Comparison of ENCODE assay signal across 19 cellular contexts in genomic region chr9:105040462-105040861, GRCh38.
"Had no signal": no experiment of that assay in that cellular context is flagged by ENCODE, and none has a peak within 500 bp of the region (broad histone marks: within the 10 kb centered on the region; RNA-seq: fewer than 3 reads in every experiment).

No MANE protein-coding gene starts in this region.

- H3K27me3 ChIP-seq: colonic mucosa, dorsolateral prefrontal cortex, heart left ventricle, ovary, right atrium auricular region, stomach, transverse colon had no signal

- H3K4me3 ChIP-seq: colonic mucosa, dorsolateral prefrontal cortex, heart left ventricle, ovary, right atrium auricular region, stomach, thoracic aorta, transverse colon had no signal

- ATAC-seq: esophagus mucosa; heart left ventricle; left colon; naive thymus-derived CD4-positive, alpha-beta T cell had no signal

- H3K27ac ChIP-seq: colonic mucosa, dorsolateral prefrontal cortex, heart left ventricle, ovary, right atrium auricular region, stomach, thoracic aorta, transverse colon had no signal

- H3K4me1 ChIP-seq: colonic mucosa, right atrium auricular region had no signal

- H3K4me3 Mint-ChIP-seq: naive thymus-derived CD4-positive, alpha-beta T cell had no signal

- H3K27ac Mint-ChIP-seq: naive thymus-derived CD4-positive, alpha-beta T cell had no signal

- H3K36me3 ChIP-seq: colonic mucosa, heart left ventricle, ovary, right atrium auricular region, stomach, thoracic aorta, transverse colon had no signal

- FAIRE-seq: frontal cortex, small intestine had no signal

- DNase-seq: colonic mucosa; dorsolateral prefrontal cortex; effector CD8-positive, alpha-beta T cell; heart left ventricle; hippocampal formation; left colon; naive thymus-derived CD4-positive, alpha-beta T cell; nucleus accumbens; ovary; small intestine; stimulated activated CD4-positive, alpha-beta T cell treated with anti-CD3 and anti-CD28 coated beads, Interleukin-12 subunit alpha, Interleukin-12 subunit beta, amount 100 ng/mL, for 4 hours; stimulated activated naive CD4-positive, alpha-beta T cell; stomach; substantia nigra; transverse colon had no signal

- H3K9me3 ChIP-seq: colonic mucosa, ovary, stomach, thoracic aorta, transverse colon had no signal
